In the genomic region with DNA sequence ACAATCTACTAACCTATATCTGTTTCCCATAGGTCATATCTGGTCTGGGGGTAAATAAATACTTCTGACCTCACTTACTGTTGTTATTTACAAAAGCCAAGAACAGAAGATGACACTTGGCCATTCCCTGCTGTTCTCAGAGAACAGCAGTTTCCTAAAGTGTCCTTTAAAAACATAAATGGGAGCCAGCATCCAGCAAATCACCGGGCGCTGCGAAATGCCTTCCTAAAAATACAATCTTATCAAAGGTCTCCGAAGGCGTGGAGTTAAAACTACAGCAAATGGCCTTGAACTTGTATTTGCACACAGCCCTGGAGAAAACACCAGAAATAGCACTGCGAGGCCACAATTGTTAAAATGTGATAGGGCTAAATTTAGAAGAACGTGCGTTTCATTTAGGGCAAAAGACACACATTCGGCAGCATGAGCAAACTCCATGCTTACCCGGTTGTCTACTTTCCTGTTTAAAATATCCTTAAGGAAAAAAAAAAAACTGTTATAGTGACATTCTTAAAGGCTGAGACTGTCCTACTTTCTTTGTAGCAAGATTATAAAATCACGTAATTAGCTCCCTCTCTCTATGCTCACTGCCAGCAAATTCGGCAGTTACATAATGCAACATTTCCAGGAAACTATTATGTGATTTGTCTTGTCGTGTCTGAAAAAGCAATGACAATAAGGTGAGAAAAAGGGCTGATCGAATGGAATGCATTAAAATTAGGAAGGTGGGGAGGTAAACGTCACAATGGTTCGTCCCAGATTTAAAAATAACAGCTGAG, we compare ENCODE assay signal across 8 cellular contexts. TPM values are rescaled to one million over a fixed set of nuclear protein-coding genes. Genes with fewer than 3 reads are reported as not detected.
DNase-seq lines count a peak whose midpoint lies in the region; ATAC-seq, FAIRE-seq and TF ChIP-seq lines count a peak whose summit lies in the region.

No MANE protein-coding gene starts in this region.

- no peak for TF ChIP-seq CTCF in CD4-positive, alpha-beta T cell (IDR thresholded peaks at IDR 0.05)
- TF ChIP-seq CTCF in K562 (IDR thresholded peaks at IDR 0.05 in 2 of 3, conservative IDR thresholded peaks at IDR 0.05 in 1 of 3; ENCODE audit: insufficient read depth in 2 of 3, low read depth in 1 of 3, low read length in 3 of 3) (no peak), kidney (IDR thresholded peaks at IDR 0.05; ENCODE audit: borderline replicate concordance, extremely low read depth, insufficient read depth) (no peak)

- H3K9me3 Mint-ChIP-seq in CD4-positive, alpha-beta T cell, result no peaks in the 10 kb centered on the region
- H3K9me3 Mint-ChIP-seq in stimulated activated naive B cell treated with anti-CD40 and anti-IgM and Interleukin-4, amounts not matched to agents 10 μg/mL and 1 μg/mL and 100 μg/mL, for 72 hours, result no peaks in the 10 kb centered on the region

- H3K4me1 Mint-ChIP-seq in CD4-positive, alpha-beta T cell (ENCODE audit: low read depth), result peaks cover 45% of the 10 kb centered on the region
- H3K4me1 Mint-ChIP-seq in stimulated activated naive B cell treated with anti-CD40 and anti-IgM and Interleukin-4, amounts not matched to agents 10 μg/mL and 1 μg/mL and 100 μg/mL, for 72 hours, result peaks cover 38 to 57% of the 10 kb centered on the region in 2 donors

- 2% methylated on average over 16 of the region's 16 CpGs for WGBS in K562 (ENCODE audit: insufficient coverage, low coverage, missing lambda C conversion rate)

- H3K27me3 Mint-ChIP-seq in CD4-positive, alpha-beta T cell, result peaks cover 61% of the 10 kb centered on the region
- no peaks in the 10 kb centered on the region for H3K27me3 Mint-ChIP-seq in stimulated activated naive B cell treated with anti-CD40 and anti-IgM and Interleukin-4, amounts not matched to agents 10 μg/mL and 1 μg/mL and 100 μg/mL, for 72 hours

- H3K4me2 ChIP-seq in Karpas-422 (ENCODE audit: low read depth, low read length, poor library complexity, severe bottlenecking) (peak overlapping the region; percentile 93), K562 (ENCODE audit: insufficient read depth, low read length) (peak overlapping the region; percentile 95)

- in situ Hi-C loops in K562 (cut with MboI), result loop anchor here (5.0 kb wide), 1 partner anchor 60 kb away; a partner anchor contains a TSS

- H3K4me3 Mint-ChIP-seq in CD4-positive, alpha-beta T cell, result peak overlapping the region; percentile 96
- peak overlapping the region; percentile 100 for H3K4me3 Mint-ChIP-seq in stimulated activated naive B cell treated with anti-CD40 and anti-IgM and Interleukin-4, amounts not matched to agents 10 μg/mL and 1 μg/mL and 100 μg/mL, for 72 hours

- ATAC-seq in CD4-positive, alpha-beta T cell (ENCODE audit: poor library complexity), result no peak
- no peak for ATAC-seq in K562
- ATAC-seq in stimulated activated naive B cell treated with anti-CD40 and anti-IgM and Interleukin-4, amounts not matched to agents 10 μg/mL and 1 μg/mL and 100 μg/mL, for 72 hours (replicated peaks), result no peak

- no peaks in the 10 kb centered on the region for H3K9me2 ChIP-seq in Karpas-422 (replicated peaks; ENCODE audit: insufficient read depth, low read length)

- H3K9ac ChIP-seq in Karpas-422 (ENCODE audit: low read length) (peak overlapping the region; percentile 83), K562 (ENCODE audit: insufficient read depth in 1 of 2, low read depth in 2 of 2, low read length in 2 of 2) (peak overlapping the region in 1 of 2 experiments; percentile 70; a peak in 3 of 4 replicates), kidney (ENCODE audit: low read length in 2 of 2) (peak overlapping the region; percentile 67 to 98)

- TF ChIP-seq EP300 in K562 (IDR thresholded peaks at IDR 0.05; ENCODE audit: low read length), result no peak

- peak; percentile 69 for FAIRE-seq in K562 (lab: Jason Lieb, UNC)
- no peak for FAIRE-seq in kidney (lab: Jason Lieb, UNC)
- no peak for FAIRE-seq in urothelium cell line (lab: Jason Lieb, UNC)

- CTCF ChIA-PET in CD4-positive, alpha-beta T cell (lab: Charles Lee), result no interaction called here
- CTCF ChIA-PET in K562 (lab: Yijun Ruan, JAX; ENCODE audit: low intra/inter-chr PET ratio), result no interaction called here

- BruUV-seq in K562 (replicated peaks; lab: Mats Ljungman, UMichigan), result no TSS peak

- H3K36me3 ChIP-seq in Karpas-422 (ENCODE audit: insufficient read depth, low read length) (no peaks in the 10 kb centered on the region), K562 (ENCODE audit: control insufficient read depth, insufficient read depth, low read length) (0 out of 3 replicates have a peak, but pooled peaks cover 4% of the 10 kb centered on the region), kidney (ENCODE audit: control insufficient read depth in 1 of 2, insufficient read depth in 2 of 2, low read length in 2 of 2) (no peaks in the 10 kb centered on the region)

- H3K27ac Mint-ChIP-seq in CD4-positive, alpha-beta T cell, result peak overlapping the region; percentile 82
- peak overlapping the region; percentile 98 for H3K27ac Mint-ChIP-seq in stimulated activated naive B cell treated with anti-CD40 and anti-IgM and Interleukin-4, amounts not matched to agents 10 μg/mL and 1 μg/mL and 100 μg/mL, for 72 hours

- peaks cover 50% of the 10 kb centered on the region for H3K27me3 ChIP-seq in CD4-positive, alpha-beta T cell (ENCODE audit: control insufficient read depth, insufficient read depth, low read length)
- 0 out of 2 replicates have a peak, but pooled peaks cover 6% of the 10 kb centered on the region for H3K27me3 ChIP-seq in Karpas-422 (ENCODE audit: low read length)
- peaks cover 3 to 8% of the 10 kb centered on the region in 2 experiments; a peak in 2 of 5 replicates for H3K27me3 ChIP-seq in K562 (ENCODE audit: control insufficient read depth in 2 of 2, insufficient read depth in 2 of 2, low read length in 2 of 2)

- intact Hi-C loops in CD4-positive, alpha-beta T cell (cut with DNase I, micrococcal nuclease), result loop anchor here (5.0 kb wide), 2 partner anchors 60 to 1815 kb away; a partner anchor contains a TSS
- intact Hi-C loops in K562 (cut with micrococcal nuclease) (loop anchor here (5.0 to 10.0 kb wide), 4 partner anchors 80 to 257 kb away; no protein-coding TSS in a partner anchor), kidney (cut with DNase I) (no loop called here)

- H2AFZ ChIP-seq in Karpas-422 (ENCODE audit: low read length) (no peak overlapping the region), K562 (ENCODE audit: low read depth, low read length) (peak overlapping the region; percentile 28)

- DNase-seq in CD4-positive, alpha-beta T cell, result no peak
- DNase-seq in Karpas-422 (no peak), K562 (ENCODE audit: extremely low read depth in 1 of 4, low spot score in 3 of 4) (peak in 1 of 4 experiments; percentile 26), kidney (no peak), NCI-H345 (lab: John Stamatoyannopoulos, UW) (no peak), urothelium cell line (ENCODE audit: low spot score) (no peak), SIG-M5 (lab: John Stamatoyannopoulos, UW) (no peak)
- DNase-seq in stimulated activated naive B cell treated with anti-CD40 and anti-IgM and Interleukin-4, amounts not matched to agents 10 μg/mL and 1 μg/mL and 100 μg/mL, for 72 hours, result no peak

- TF ChIP-seq RAD21 in K562 (CRISPR knock-in tag; conservative IDR thresholded peaks at IDR 0.05 in 1 of 2, IDR thresholded peaks at IDR 0.05 in 1 of 2), result no peak

- peaks cover 45% of the 10 kb centered on the region for H4K20me1 ChIP-seq in Karpas-422 (ENCODE audit: insufficient read depth, low read depth, low read length)
- H4K20me1 ChIP-seq in K562 (replicated peaks; ENCODE audit: control insufficient read depth, insufficient read depth, low read length), result peaks cover 10% of the 10 kb centered on the region; the same call in 1 of the 2 replicates

- POLR2A ChIA-PET in CD4-positive, alpha-beta T cell (lab: Charles Lee), result interaction anchor here (0.6 to 1.1 kb wide), 2 partner anchors 271 to 320 kb away, joined by 3 to 4 read pairs; no protein-coding TSS in a partner anchor
- POLR2A ChIA-PET in K562 (lab: Yijun Ruan, JAX), result interaction anchor here (0.7 to 1.0 kb wide), 2 partner anchors 15 to 19 kb away, joined by 3 read pairs; no protein-coding TSS in a partner anchor

- H3K4me1 ChIP-seq in Karpas-422 (ENCODE audit: low read length), result peaks cover 28% of the 10 kb centered on the region
- peaks cover 19 to 38% of the 10 kb centered on the region in 2 experiments for H3K4me1 ChIP-seq in K562 (replicated peaks in 1 of 2; ENCODE audit: control insufficient read depth in 2 of 2, insufficient read depth in 2 of 2, low read length in 2 of 2)
- H3K4me1 ChIP-seq in kidney (ENCODE audit: control insufficient read depth in 1 of 2, insufficient read depth in 1 of 2, low read depth in 1 of 2, low read length in 2 of 2), result peaks cover 8 to 15% of the 10 kb centered on the region in 2 donors

- no peaks in the 10 kb centered on the region for H3K9me3 ChIP-seq in CD4-positive, alpha-beta T cell (ENCODE audit: control insufficient read depth, low read length)
- H3K9me3 ChIP-seq in Karpas-422 (ENCODE audit: low read length), result no peaks in the 10 kb centered on the region
- H3K9me3 ChIP-seq in K562 (replicated peaks; ENCODE audit: control insufficient read depth, insufficient read depth, low read depth, low read length), result no peaks in the 10 kb centered on the region
- no peaks in the 10 kb centered on the region for H3K9me3 ChIP-seq in kidney (ENCODE audit: control insufficient read depth in 1 of 2, low read length in 2 of 2)

- TF ChIP-seq POLR2A in K562 (conservative IDR thresholded peaks at IDR 0.05), result no peak

- H3K79me2 ChIP-seq in Karpas-422 (ENCODE audit: low read length) (0 out of 2 replicates have a peak, but pooled peaks cover 7% of the 10 kb centered on the region), K562 (ENCODE audit: control insufficient read depth, insufficient read depth, low read length) (peaks cover 61% of the 10 kb centered on the region)

- H3K27ac ChIP-seq in CD4-positive, alpha-beta T cell (ENCODE audit: low read depth, low read length), result no peak overlapping the region
- H3K27ac ChIP-seq in Karpas-422 (ENCODE audit: low read length) (no peak overlapping the region), K562 (ENCODE audit: extremely low read depth, low read depth, low read length) (peak overlapping the region; percentile 70; the same call in 2 of the 3 replicates), kidney (ENCODE audit: low read depth in 2 of 2, low read length in 2 of 2) (peak overlapping the region; percentile 92 to 96)

- H3K9me1 ChIP-seq in K562 (ENCODE audit: control insufficient read depth, insufficient read depth, low read length), result peaks cover 3% of the 10 kb centered on the region

- H3K4me3 ChIP-seq in Karpas-422 (ENCODE audit: low read length), result peak overlapping the region; percentile 94
- H3K4me3 ChIP-seq in K562, result peak overlapping the region; percentile 77
- peak overlapping the region; percentile 82 to 93 for H3K4me3 ChIP-seq in kidney (ENCODE audit: low read length in 2 of 2)

- H3K36me3 Mint-ChIP-seq in CD4-positive, alpha-beta T cell (ENCODE audit: low read depth), result peaks cover 16% of the 10 kb centered on the region
- peaks cover 27 to 48% of the 10 kb centered on the region in 2 donors for H3K36me3 Mint-ChIP-seq in stimulated activated naive B cell treated with anti-CD40 and anti-IgM and Interleukin-4, amounts not matched to agents 10 μg/mL and 1 μg/mL and 100 μg/mL, for 72 hours

RNA-seq across cellular contexts. Expression of a gene that starts 1.5 kb away (rescaled TPM):
- total RNA-seq in CD4-positive, alpha-beta T cell, result 10 to 100 TPM; 31.0 to 32.4 TPM
- 1.9 and 4.1 TPM in 2 replicates for total RNA-seq in Karpas-422 (2014; rRNA removed; shearing (Covaris generic); ENCODE audit: low replicate concordance)
- 4.2 and 15.9 TPM in 2 replicates for total RNA-seq in K562 (2011; cell fraction: chromatin; rRNA removed; ENCODE audit: low replicate concordance)
- 3.5 and 3.9 TPM in 2 replicates for total RNA-seq in K562 (2011; cell fraction: nucleolus; rRNA removed)
- 6.5 and 7.1 TPM in 2 replicates for total RNA-seq in K562 (2011; cell fraction: nucleoplasm; rRNA removed)
- total RNA-seq in K562 (2014; rRNA removed) (4.2 and 4.3 TPM in 2 replicates), K562 (2014; rRNA removed; fragmentation: Illumina TruSeq; extraction: Trizol) (12.3 and 12.4 TPM in 2 replicates), K562 (2015; rRNA removed; fragmentation: Illumina TruSeq; extraction: Trizol) (9.4 and 9.7 TPM in 2 replicates), K562 (2021) (11.9 and 13.8 TPM in 2 replicates), kidney (31.3 TPM)
- polyA plus RNA-seq in K562 (2011; rRNA removed) (9.3 and 10.3 TPM in 2 replicates), K562 (2014; fragmentation: Illumina TruSeq; extraction: Trizol) (14.2 and 16.1 TPM in 2 replicates), K562 (2014; fragmentation: Nextera tagmentation; extraction: Ambion mirVana) (1 to 10 TPM; 3.2 to 3.8 TPM), K562 (2014; rRNA removed) (7.1 and 7.4 TPM in 2 replicates), kidney (ENCODE audit: insufficient read depth, low read depth, low replicate concordance) (16.7 TPM)
- 2.5 and 7.6 TPM in 2 replicates for polyA plus RNA-seq in K562 (2011; cell fraction: cytosol; rRNA removed)
- polyA plus RNA-seq in K562 (2011; cell fraction: nucleus; rRNA removed), result 4.4 and 11.7 TPM in 2 replicates
- polyA plus RNA-seq in K562 (2012), result 12.4 and 24.6 TPM in 2 replicates
- 7.6 and 11.7 TPM in 2 replicates for polyA minus RNA-seq in K562 (2011; rRNA and poly(A)+ RNA removed)
- polyA minus RNA-seq in K562 (2011; cell fraction: cytosol; rRNA and poly(A)+ RNA removed), result 5.7 and 6.4 TPM in 2 replicates
- 1.9 and 7.8 TPM in 2 replicates for polyA minus RNA-seq in K562 (2011; cell fraction: nucleus; rRNA and poly(A)+ RNA removed)

Comparison
In these comparisons a context has a peak if more than half of its experiments do, and no peak if none do; other contexts are left out.
1. H3K27ac ChIP-seq: peak in K562 (single experiment) and kidney (2 of 2); none in CD4-positive, alpha-beta T cell (single experiment) and Karpas-422 (single experiment).
2. Peak in every context shown above with its lines, with median percentiles within 50 percentile points of each other: H3K4me3 ChIP-seq.